Comparison of ENCODE assay signal across 19 cellular contexts in the genomic region with DNA sequence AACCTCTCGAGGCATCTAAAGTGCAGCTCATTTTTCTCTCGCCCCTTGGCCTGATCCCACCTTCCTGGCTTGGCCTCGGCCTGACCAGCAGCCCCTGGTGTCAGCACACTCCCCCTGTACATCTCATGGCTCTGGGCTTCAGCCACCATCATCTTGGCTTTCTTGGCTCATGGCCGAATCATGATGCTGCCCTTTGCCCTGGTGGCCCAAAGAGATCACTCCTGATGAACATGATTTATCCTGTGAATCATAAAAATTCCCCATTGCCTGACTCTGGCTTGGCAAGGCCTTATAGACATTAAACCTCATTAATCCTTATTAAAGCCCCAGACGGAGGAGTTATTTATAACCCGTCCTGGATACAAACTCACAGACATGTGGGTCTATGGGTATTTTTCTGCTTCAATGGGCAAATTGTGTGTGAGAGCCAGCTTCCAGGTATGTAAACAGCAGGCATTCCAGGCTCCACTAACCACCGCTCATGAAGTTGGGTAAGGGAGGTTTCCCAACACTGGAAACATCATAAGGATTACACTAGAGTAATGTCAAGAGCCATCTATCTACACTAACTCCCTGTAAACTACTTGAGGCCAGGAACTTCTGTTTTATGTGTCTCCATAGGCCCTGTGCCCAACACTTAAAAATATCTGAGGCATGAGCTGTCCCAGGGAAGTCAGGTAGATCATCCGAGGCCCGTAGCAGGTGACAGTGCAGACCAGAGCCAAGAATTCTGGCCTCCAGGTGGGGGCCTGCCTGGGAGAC.
DNase-seq lines count a peak whose midpoint lies in the region; ATAC-seq and TF ChIP-seq lines count a peak whose summit lies in the region.
"Had no signal": no experiment of that assay in that cellular context is flagged by ENCODE, and none has a peak within 500 bp of the region (broad histone marks: within the 10 kb centered on the region; RNA-seq: fewer than 3 reads in every experiment).

No MANE protein-coding gene starts in this region.

- H3K36me3 ChIP-seq in RWPE2 (ENCODE audit: low read depth), result no peaks in the 10 kb centered on the region
- no peaks in the 10 kb centered on the region for H3K36me3 ChIP-seq in thyroid gland
- no peaks in the 10 kb centered on the region for H3K36me3 ChIP-seq in heart right ventricle
- H3K36me3 ChIP-seq: right atrium auricular region had no signal

- H3K27me3 ChIP-seq in RWPE2 (ENCODE audit: insufficient read depth, poor library complexity, severe bottlenecking), result no peaks in the 10 kb centered on the region
- H3K27me3 ChIP-seq in thyroid gland, result no peaks in the 10 kb centered on the region
- H3K27me3 ChIP-seq in heart right ventricle, result peaks cover 0 to 25% (median 0%) of the 10 kb centered on the region in 7 donors
- H3K27me3 ChIP-seq: right atrium auricular region had no signal

- H3K9me3 ChIP-seq in RWPE2 (ENCODE audit: severe bottlenecking) (no peaks in the 10 kb centered on the region), thyroid gland (no peaks in the 10 kb centered on the region), heart right ventricle (peaks cover 0 to 8% (median 0%) of the 10 kb centered on the region in 11 donors)
- H3K9me3 ChIP-seq: right atrium auricular region had no signal

- H3K4me3 ChIP-seq in RWPE2 (ENCODE audit: severe bottlenecking) (no peak overlapping the region), fibroblast of the aortic adventitia (ENCODE audit: low read depth, low read length) (no peak overlapping the region), thyroid gland (replicated peaks in 1 of 3) (no peak overlapping the region), heart right ventricle (no peak overlapping the region)
- H3K4me3 ChIP-seq: K562, right atrium auricular region had no signal

- peaks cover 33% of the 10 kb centered on the region for H3K4me1 ChIP-seq in RWPE2 (ENCODE audit: insufficient read depth, poor library complexity, severe bottlenecking)
- H3K4me1 ChIP-seq in thyroid gland, result peaks cover 0 to 17% of the 10 kb centered on the region in 2 donors
- H3K4me1 ChIP-seq in heart right ventricle, result peaks cover 0 to 8% (median 0%) of the 10 kb centered on the region in 9 donors
- H3K4me1 ChIP-seq: right atrium auricular region had no signal

- intact Hi-C loops in thyroid gland (cut with DNase I) (no loop called here), heart right ventricle (cut with DNase I) (no loop called here)

- WGBS in thyroid gland, 2 donors, result 53% methylated on average over 9 of the region's 9 CpGs
- 70 to 80% methylated on average over 9 of the region's 9 CpGs for WGBS in heart right ventricle, 2 donors

- TF ChIP-seq POLR2A in thyroid gland (IDR thresholded peaks at IDR 0.05), result no peak

- DNase-seq in EL (peak; percentile 61), RWPE2 (ENCODE audit: low spot score) (no peak), fibroblast of the aortic adventitia (ENCODE audit: low read depth) (peak; percentile 89), thyroid gland (peak; percentile 23 to 52), epidermal melanocyte (ENCODE audit: insufficient read length, low spot score) (no peak), ureter (ENCODE audit: low spot score) (no peak), heart right ventricle (no peak)
- DNase-seq: activated CD8-positive, alpha-beta memory T cell treated with anti-CD3 and anti-CD28 coated beads for 24 hours; activated naive CD4-positive, alpha-beta T cell treated with anti-CD3 and anti-CD28 coated beads for 36 hours; foreskin melanocyte; islet precursor cell; naive B cell; NCI-H1694 treated with DMSO at 0.1 percent for 48 hours; NCI-H526 treated with DMSO at 0.1 percent for 48 hours; Right ventricle myocardium superior; stimulated activated CD4-positive, alpha-beta T cell treated with anti-CD3 and anti-CD28 coated beads, Interleukin-4, amount 100 ng/mL, for 4 hours; stimulated activated naive CD4-positive, alpha-beta T cell had no signal

- ATAC-seq in RWPE2 (ENCODE audit: low read depth) (peak; percentile 65), heart right ventricle (no peak)
- ATAC-seq: K562 had no signal

- peak overlapping the region; percentile 82 for H3K27ac ChIP-seq in RWPE2 (ENCODE audit: poor library complexity, severe bottlenecking)
- no peak overlapping the region for H3K27ac ChIP-seq in thyroid gland
- no peak overlapping the region for H3K27ac ChIP-seq in heart right ventricle
- H3K27ac ChIP-seq: right atrium auricular region had no signal

- TF ChIP-seq CTCF in RWPE2 (IDR thresholded peaks at IDR 0.05; ENCODE audit: poor library complexity, severe bottlenecking) (no peak), fibroblast of the aortic adventitia (IDR thresholded peaks at IDR 0.05; ENCODE audit: insufficient read depth, low read length) (no peak), thyroid gland (IDR thresholded peaks at IDR 0.05) (no peak), heart right ventricle (IDR thresholded peaks at IDR 0.05) (no peak)

Comparison
In these comparisons a context has a peak if more than half of its experiments do, and no peak if none do; other contexts are left out.
1. DNase-seq: peak in EL (single experiment), fibroblast of the aortic adventitia (single experiment) and thyroid gland (2 of 2); none in RWPE2 (single experiment), epidermal melanocyte (single experiment), ureter (single experiment) and heart right ventricle (0 of 2).